ENCODE assay signal across 18 cellular contexts in genomic region chr15:96122077-96123027, GRCh38.
DNase-seq lines count a peak whose midpoint lies in the region; ATAC-seq, FAIRE-seq and TF ChIP-seq lines count a peak whose summit lies in the region.
"Had no signal": no experiment of that assay in that cellular context is flagged by ENCODE, and none has a peak within 500 bp of the region (broad histone marks: within the 10 kb centered on the region; RNA-seq: fewer than 3 reads in every experiment).

No MANE protein-coding gene starts in this region.

- TF ChIP-seq CTCF in K562 (IDR thresholded peaks at IDR 0.05 in 2 of 3, conservative IDR thresholded peaks at IDR 0.05 in 1 of 3; ENCODE audit: insufficient read depth in 2 of 3, low read depth in 1 of 3, low read length in 3 of 3) (no peak), smooth muscle cell (IDR thresholded peaks at IDR 0.05; ENCODE audit: borderline replicate concordance, insufficient read depth, poor library complexity, severe bottlenecking) (no peak), tibial nerve (IDR thresholded peaks at IDR 0.05) (no peak)

- TF ChIP-seq RAD21 in K562 (CRISPR knock-in tag; conservative IDR thresholded peaks at IDR 0.05 in 1 of 2, IDR thresholded peaks at IDR 0.05 in 1 of 2), result no peak

- H3K9me1 ChIP-seq in K562 (ENCODE audit: control insufficient read depth, insufficient read depth, low read length), result no peaks in the 10 kb centered on the region

- H3K4me1 ChIP-seq in K562 (replicated peaks in 1 of 2; ENCODE audit: control insufficient read depth in 2 of 2, insufficient read depth in 2 of 2, low read length in 2 of 2), result peaks cover 7 to 33% of the 10 kb centered on the region in 2 experiments
- H3K4me1 ChIP-seq in smooth muscle cell (ENCODE audit: low read depth), result no peaks in the 10 kb centered on the region
- peaks cover 0 to 15% (median 0%) of the 10 kb centered on the region in 4 donors for H3K4me1 ChIP-seq in tibial nerve
- H3K4me1 ChIP-seq: transverse colon had no signal

- no peak for FAIRE-seq in K562 (lab: Jason Lieb, UNC)
- FAIRE-seq: colon, D721Med had no signal

- no peaks in the 10 kb centered on the region for H3F3A ChIP-seq in smooth muscle cell (ENCODE audit: low read depth)

- no peaks in the 10 kb centered on the region for H3K27me3 ChIP-seq in K562 (ENCODE audit: control insufficient read depth in 2 of 2, insufficient read depth in 2 of 2, low read length in 2 of 2)
- H3K27me3 ChIP-seq in smooth muscle cell (ENCODE audit: low read depth), result no peaks in the 10 kb centered on the region
- H3K27me3 ChIP-seq in tibial nerve, result no peaks in the 10 kb centered on the region
- H3K27me3 ChIP-seq: right atrium auricular region, transverse colon had no signal

- H4K20me1 ChIP-seq in K562 (replicated peaks; ENCODE audit: control insufficient read depth, insufficient read depth, low read length) (no peaks in the 10 kb centered on the region), smooth muscle cell (ENCODE audit: low read depth) (no peaks in the 10 kb centered on the region)

- DNase-seq in AG08395 (ENCODE audit: low spot score) (peak; percentile 8), HPDE6-E6E7 (ENCODE audit: extremely low spot score) (peak; percentile 8), K562 (ENCODE audit: extremely low read depth in 1 of 4, low spot score in 3 of 4) (no peak), iris pigment epithelial cell (ENCODE audit: low read depth) (peak; percentile 25), nucleus accumbens (lab: John Stamatoyannopoulos, UW) (no peak), smooth muscle cell (lab: John Stamatoyannopoulos, UW; ENCODE audit: unreplicated experiment) (no peak), occipital lobe (lab: John Stamatoyannopoulos, UW) (no peak), tibial nerve (ENCODE audit: low spot score in 2 of 2) (no peak)
- DNase-seq: activated CD4-positive, alpha-beta memory T cell treated with anti-CD3 and anti-CD28 coated beads for 36 hours; amniotic stem cell; NCI-H226; stimulated activated CD4-positive, alpha-beta T cell treated with anti-CD3 and anti-CD28 coated beads, Interleukin-2, amount 100 ng/mL, for 48 hours; transverse colon had no signal

- TF ChIP-seq EP300 in K562 (IDR thresholded peaks at IDR 0.05; ENCODE audit: low read length), result no peak
- no peak for TF ChIP-seq EP300 in tibial nerve (IDR thresholded peaks at IDR 0.05)

- POLR2A ChIA-PET in K562 (lab: Yijun Ruan, JAX), result no interaction called here

- H3K36me3 ChIP-seq in K562 (ENCODE audit: control insufficient read depth, insufficient read depth, low read length) (peaks cover 26% of the 10 kb centered on the region; the same call in 2 of the 3 replicates), smooth muscle cell (ENCODE audit: low read depth) (no peaks in the 10 kb centered on the region), tibial nerve (peaks cover 0 to 29% (median 0%) of the 10 kb centered on the region in 3 donors)
- H3K36me3 ChIP-seq: right atrium auricular region, transverse colon had no signal

- in situ Hi-C loops in K562 (cut with MboI), result no loop called here

- intact Hi-C loops in K562 (cut with micrococcal nuclease), result no loop called here

- BruUV-seq in K562 (replicated peaks; lab: Mats Ljungman, UMichigan), result no TSS peak

- CTCF ChIA-PET in K562 (lab: Yijun Ruan, JAX; ENCODE audit: low intra/inter-chr PET ratio), result no interaction called here

- no peak for TF ChIP-seq POLR2A in K562 (conservative IDR thresholded peaks at IDR 0.05)
- no peak for TF ChIP-seq POLR2A in tibial nerve (IDR thresholded peaks at IDR 0.05)

- no peak overlapping the region for H3K27ac ChIP-seq in K562 (ENCODE audit: extremely low read depth, low read depth, low read length)
- H3K27ac ChIP-seq in smooth muscle cell (ENCODE audit: low read depth), result no peak overlapping the region
- no peak overlapping the region for H3K27ac ChIP-seq in tibial nerve
- H3K27ac ChIP-seq: right atrium auricular region, transverse colon had no signal

- H3K79me2 ChIP-seq in K562 (ENCODE audit: control insufficient read depth, insufficient read depth, low read length) (no peaks in the 10 kb centered on the region), smooth muscle cell (ENCODE audit: low read depth) (no peaks in the 10 kb centered on the region)

- no peak overlapping the region for H3K4me3 ChIP-seq in K562
- no peak overlapping the region for H3K4me3 ChIP-seq in smooth muscle cell
- H3K4me3 ChIP-seq in tibial nerve, result no peak overlapping the region
- H3K4me3 ChIP-seq: GM23338, lung, right atrium auricular region, transverse colon had no signal

- H3K9ac ChIP-seq in K562 (ENCODE audit: insufficient read depth in 1 of 2, low read depth in 2 of 2, low read length in 2 of 2), result no peak overlapping the region
- H3K9ac ChIP-seq in smooth muscle cell (ENCODE audit: low read depth), result no peak overlapping the region

- WGBS in K562 (ENCODE audit: insufficient coverage, low coverage, missing lambda C conversion rate), result 63% methylated on average over 5 of the region's 5 CpGs
- WGBS in smooth muscle cell (ENCODE audit: low lambda C conversion rate), result 82% methylated on average over 5 of the region's 5 CpGs
- 77 to 82% methylated on average over 5 of the region's 5 CpGs for whole genome bisulfite sequencing in tibial nerve, 2 donors

- peak overlapping the region; percentile 70 for H2AFZ ChIP-seq in K562 (ENCODE audit: low read depth, low read length)
- H2AFZ ChIP-seq in smooth muscle cell (ENCODE audit: low read depth), result no peak overlapping the region
- H2AFZ ChIP-seq: GM23338 had no signal

- no peak for ATAC-seq in K562
- ATAC-seq: GM23338 had no signal

- H3K4me2 ChIP-seq in K562 (ENCODE audit: insufficient read depth, low read length), result no peak overlapping the region
- no peak overlapping the region for H3K4me2 ChIP-seq in smooth muscle cell
- H3K4me2 ChIP-seq: GM23338 had no signal

- H3K9me3 ChIP-seq in K562 (replicated peaks; ENCODE audit: control insufficient read depth, insufficient read depth, low read depth, low read length), result no peaks in the 10 kb centered on the region
- H3K9me3 ChIP-seq in smooth muscle cell (replicated peaks; ENCODE audit: low read depth), result no peaks in the 10 kb centered on the region
- no peaks in the 10 kb centered on the region for H3K9me3 ChIP-seq in tibial nerve
- H3K9me3 ChIP-seq: right atrium auricular region, transverse colon had no signal

TF ChIP-seq in K562, 482 proteins besides CTCF, POLR2A, EP300 and RAD21 (continues in another document):
- TF ChIP-seq TFE3 (CRISPR knock-in tag; IDR thresholded peaks at IDR 0.05) (peak; percentile 72), FOSL1 (tag; conservative IDR thresholded peaks at IDR 0.05) (0 out of 2 replicates have a peak, but pooled peaks have one; percentile 29), USF2 (CRISPR knock-in tag; IDR thresholded peaks at IDR 0.05) (peak; percentile 41; the same call in 1 of the 2 replicates)

Comparison
In these comparisons a context has a peak if more than half of its experiments do, and no peak if none do; other contexts are left out.
1. DNase-seq: peak in AG08395 (single experiment), HPDE6-E6E7 (single experiment) and iris pigment epithelial cell (single experiment); none in K562 (0 of 4), nucleus accumbens (0 of 56), smooth muscle cell (single experiment), occipital lobe (single experiment) and tibial nerve (0 of 2).